Comparison of ENCODE assay signal across 8 cellular contexts in genomic region chr14:105021656-105022275, GRCh38. TPM values are rescaled to one million over a fixed set of nuclear protein-coding genes. Genes with fewer than 3 reads are reported as not detected.
A peak's percentile ranks its signal among the peaks of the same experiment; 100 is the strongest.
DNase-seq lines count a peak whose midpoint lies in the region; ATAC-seq and TF ChIP-seq lines count a peak whose summit lies in the region.

No MANE protein-coding gene starts in this region.

- H3K27ac ChIP-seq in SJCRH30 (peak overlapping the region; percentile 67), liver (ENCODE audit: low read depth in 1 of 2, low read length in 2 of 2) (peak overlapping the region; percentile 69)

- peak overlapping the region; percentile 67 for H3K4me3 ChIP-seq in SJCRH30
- H3K4me3 ChIP-seq in liver (ENCODE audit: low read depth in 1 of 3, low read length in 3 of 3) = peak overlapping the region; percentile 74 to 91 (median 86)

- DNase-seq in Daoy (ENCODE audit: low read depth) (peak; percentile 44), HuH-7.5 (ENCODE audit: low spot score) (peak; percentile 70), SJCRH30 (peak; percentile 28 to 52), cerebellar cortex (ENCODE audit: low spot score) (peak; percentile 52), GOT3 (lab: John Stamatoyannopoulos, UW) (no peak)
- DNase-seq in stimulated activated CD4-positive, alpha-beta T cell treated with anti-CD3 and anti-CD28 coated beads, TNF-alpha, amount 100 ng/mL, for 1 hour (ENCODE audit: low read depth in 3 of 3, low spot score in 1 of 3) = peak in 2 of 3 donors; percentile 9 to 26

- H3K9me3 ChIP-seq in SJCRH30 (replicated peaks) = no peaks in the 10 kb centered on the region
- no peaks in the 10 kb centered on the region for H3K9me3 ChIP-seq in liver (ENCODE audit: control insufficient read depth in 4 of 4, low read length in 3 of 4)

- TF ChIP-seq RAD21 in liver (IDR thresholded peaks at IDR 0.05) = no peak

- H3K27me3 ChIP-seq in SJCRH30 = no peaks in the 10 kb centered on the region
- no peaks in the 10 kb centered on the region for H3K27me3 ChIP-seq in liver (ENCODE audit: control insufficient read depth in 4 of 4, insufficient read depth in 4 of 4, low read length in 3 of 4)

- peak overlapping the region; percentile 83 to 87 for H3K9ac ChIP-seq in liver (ENCODE audit: low read depth in 1 of 2, low read length in 2 of 2)

- H3K36me3 ChIP-seq in SJCRH30 (peaks cover 23% of the 10 kb centered on the region), liver (ENCODE audit: control insufficient read depth in 4 of 4, insufficient read depth in 3 of 4, low read depth in 1 of 4, low read length in 3 of 4) (no peaks in the 10 kb centered on the region)

- 12% methylated on average over 20 of the region's 20 CpGs for WGBS in liver

- peaks cover 26% of the 10 kb centered on the region for H3K4me1 ChIP-seq in SJCRH30
- peaks cover 7 to 19% (median 14%) of the 10 kb centered on the region in 4 donors for H3K4me1 ChIP-seq in liver (ENCODE audit: control insufficient read depth in 4 of 4, insufficient read depth in 4 of 4, low read length in 3 of 4)

- ATAC-seq in HG03280 (IDR thresholded peaks at IDR 0.05; ENCODE audit: unreplicated experiment) = no peak

- TF ChIP-seq CTCF in liver (IDR thresholded peaks at IDR 0.05; ENCODE audit: low read depth, low read length, missing input control) = no peak

TF ChIP-seq in liver, 16 proteins besides CTCF, POLR2A, EP300 and RAD21:
- TF ChIP-seq HNF4A (conservative IDR thresholded peaks at IDR 0.05) (peak in 1 of 2 donors; percentile 8), FOXA2 (IDR thresholded peaks at IDR 0.05) (no peak), RXRA (IDR thresholded peaks at IDR 0.05) (peak in 1 of 2 donors; percentile 29), SP1 (IDR thresholded peaks at IDR 0.05) (no peak), HNF4G (IDR thresholded peaks at IDR 0.05) (no peak), NR2F2 (IDR thresholded peaks at IDR 0.05) (no peak)

RNA-seq across cellular contexts. Expression of gene CDCA4, which starts 0.9 kb away (rescaled TPM):
- total RNA-seq in Daoy (2014; rRNA removed; shearing (Covaris generic)) = 79.0 and 86.9 TPM in 2 replicates
- 92.3 and 98.0 TPM in 2 replicates for total RNA-seq in SJCRH30 (2014; rRNA removed; shearing (Covaris generic))
- 10 to 100 TPM in 1 of 2 donors, 1 to 10 TPM in 1; 2.9 to 34.5 TPM for total RNA-seq in liver
- polyA plus RNA-seq in liver = 1 to 10 TPM; 1.2 to 2.5 TPM

RNA-seq across cellular contexts. Expression of gene CLBA1, which starts 36.2 kb away (rescaled TPM):
- 6.5 and 8.4 TPM in 2 replicates for total RNA-seq in Daoy (2014; rRNA removed; shearing (Covaris generic))
- 2.6 and 3.0 TPM in 2 replicates for total RNA-seq in SJCRH30 (2014; rRNA removed; shearing (Covaris generic))
- total RNA-seq in liver = 1 to 10 TPM in 1 of 2 donors, under 1 TPM in 1; 0.98 to 3.5 TPM
- 1 to 10 TPM; 1.0 to 3.9 TPM for polyA plus RNA-seq in liver

RNA-seq across cellular contexts. Expression of gene GPR132, which starts 43.5 kb away (rescaled TPM):
- 3.3 and 5.1 TPM in 2 replicates for total RNA-seq in Daoy (2014; rRNA removed; shearing (Covaris generic))
- total RNA-seq in SJCRH30 (2014; rRNA removed; shearing (Covaris generic)) = 0.40 and 0.63 TPM in 2 replicates
- total RNA-seq in liver = 1 to 10 TPM; 1.2 TPM
- polyA plus RNA-seq in liver = under 1 TPM; 0.32 to 0.33 TPM

RNA-seq across cellular contexts. Expression of gene AHNAK2, which starts 43.6 kb away (rescaled TPM):
- total RNA-seq in Daoy (2014; rRNA removed; shearing (Covaris generic)) = 10.4 and 10.5 TPM in 2 replicates
- 1.3 and 1.6 TPM in 2 replicates for total RNA-seq in SJCRH30 (2014; rRNA removed; shearing (Covaris generic))
- total RNA-seq in liver = 1 to 10 TPM in 1 of 2 donors, under 1 TPM in 1; 0.05 to 2.6 TPM
- 1 to 10 TPM in 1 of 2 donors, under 1 TPM in 1; 0.40 to 1.9 TPM for polyA plus RNA-seq in liver
